In the genomic region with DNA sequence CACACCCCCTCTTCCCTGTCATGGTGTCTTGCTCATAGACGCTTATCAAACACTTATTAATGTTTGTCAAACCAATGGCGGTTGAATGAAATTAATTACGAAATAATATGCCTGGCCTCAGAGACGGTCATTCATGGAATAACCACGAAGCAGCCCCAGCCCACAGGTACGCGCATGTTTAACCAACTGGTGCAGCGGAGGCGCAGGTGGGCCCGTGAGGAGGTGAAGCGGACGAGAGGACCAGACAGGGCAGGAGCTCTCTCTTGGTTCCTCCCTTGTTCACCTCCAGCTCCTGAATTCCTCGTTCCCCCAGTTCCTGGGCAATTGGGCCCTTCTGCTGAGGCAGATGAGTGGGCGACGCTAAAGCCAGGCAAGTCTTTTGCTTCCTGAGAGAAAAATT, we compare ENCODE assay signal across 23 cellular contexts.
DNase-seq lines count a peak whose midpoint lies in the region; ATAC-seq, FAIRE-seq and TF ChIP-seq lines count a peak whose summit lies in the region.
"Had no signal": no experiment of that assay in that cellular context is flagged by ENCODE, and none has a peak within 500 bp of the region (broad histone marks: within the 10 kb centered on the region; RNA-seq: fewer than 3 reads in every experiment).

No MANE protein-coding gene starts in this region.

- no peak for ATAC-seq in HepG2
- no peak for ATAC-seq in right lobe of liver
- ATAC-seq in gastroesophageal sphincter = no peak
- ATAC-seq in gastrocnemius medialis = no peak
- no peak for ATAC-seq in upper lobe of right lung
- ATAC-seq in GM18505 (IDR thresholded peaks at IDR 0.05; ENCODE audit: unreplicated experiment) = no peak
- ATAC-seq in GM21717 (IDR thresholded peaks at IDR 0.05; ENCODE audit: unreplicated experiment) = no peak

- H3K27me3 Mint-ChIP-seq in mesothelial cell of epicardium (ENCODE audit: low read depth) = no peaks in the 10 kb centered on the region

- H3K9me3 ChIP-seq in HepG2 (ENCODE audit: low read length) (no peaks in the 10 kb centered on the region), right lobe of liver (no peaks in the 10 kb centered on the region), gastroesophageal sphincter (no peaks in the 10 kb centered on the region), gastrocnemius medialis (no peaks in the 10 kb centered on the region), upper lobe of right lung (no peaks in the 10 kb centered on the region)
- H3K9me3 ChIP-seq: BE2C, SJCRH30 had no signal

- peaks cover 9% of the 10 kb centered on the region; the same call in 1 of the 2 replicates for H4K20me1 ChIP-seq in HepG2 (ENCODE audit: insufficient read depth, low read length)

- in situ Hi-C loops in HepG2 (cut with HindIII; ENCODE audit: extremely low pct_ligation_motif_present, low pct_unique_long_range_greater_than_20kb) = no loop called here
- in situ Hi-C loops in gastrocnemius medialis (cut with MboI; ENCODE audit: low sequenced_read_pairs in 4 of 4) = no loop called here

- CTCF ChIA-PET in HepG2 (lab: Yijun Ruan, JAX; ENCODE audit: low intra/inter-chr PET ratio, low total read pairs) = no interaction called here

- peaks cover 8% of the 10 kb centered on the region; the same call in 1 of the 2 replicates for H3K4me1 ChIP-seq in HepG2 (ENCODE audit: insufficient read depth, low read length)
- peaks cover 0 to under 1% (median 0%) of the 10 kb centered on the region in 4 donors for H3K4me1 ChIP-seq in right lobe of liver
- peaks cover 9 to 100% (median 50%) of the 10 kb centered on the region in 3 donors for H3K4me1 ChIP-seq in gastroesophageal sphincter
- peaks cover 96% of the 10 kb centered on the region in 2 donors for H3K4me1 ChIP-seq in gastrocnemius medialis
- peaks cover 42% of the 10 kb centered on the region for H3K4me1 ChIP-seq in upper lobe of right lung
- H3K4me1 ChIP-seq: BE2C, SJCRH30 had no signal

- FAIRE-seq in HepG2 (lab: Jason Lieb, UNC) = no peak
- FAIRE-seq: D721Med, G401.6, GM18507, H1, HTR-8/SVneo had no signal

- H3K27me3 ChIP-seq in HepG2 (ENCODE audit: control insufficient read depth in 1 of 2, insufficient read depth in 2 of 2, low read length in 2 of 2) (no peaks in the 10 kb centered on the region), right lobe of liver (no peaks in the 10 kb centered on the region), gastroesophageal sphincter (no peaks in the 10 kb centered on the region), gastrocnemius medialis (no peaks in the 10 kb centered on the region), upper lobe of right lung (no peaks in the 10 kb centered on the region)
- H3K27me3 ChIP-seq: BE2C, SJCRH30 had no signal

- H3K9me3 Mint-ChIP-seq in mesothelial cell of epicardium = no peaks in the 10 kb centered on the region
- H3K9me3 Mint-ChIP-seq: CD4-positive, alpha-beta memory T cell had no signal

- no peak overlapping the region for H3K27ac ChIP-seq in HepG2 (ENCODE audit: extremely low read length, insufficient read depth, low read length)
- H3K27ac ChIP-seq in right lobe of liver = no peak overlapping the region
- peak overlapping the region; percentile 30 to 93 (median 90) for H3K27ac ChIP-seq in gastroesophageal sphincter
- H3K27ac ChIP-seq in gastrocnemius medialis = peak overlapping the region; percentile 99 to 100 (median 99)
- peak overlapping the region; percentile 47 for H3K27ac ChIP-seq in upper lobe of right lung
- H3K27ac ChIP-seq: HL-60, SJCRH30 had no signal

- H3K4me2 ChIP-seq in HepG2 (ENCODE audit: low read depth, low read length) = no peak overlapping the region

- TF ChIP-seq CTCF in HepG2 (CRISPR knock-in tag; IDR thresholded peaks at IDR 0.05) = no peak
- TF ChIP-seq CTCF in right lobe of liver (IDR thresholded peaks at IDR 0.05) = no peak
- no peak for TF ChIP-seq CTCF in gastroesophageal sphincter (IDR thresholded peaks at IDR 0.05)
- TF ChIP-seq CTCF in gastrocnemius medialis (IDR thresholded peaks at IDR 0.05 in 4 of 5, conservative IDR thresholded peaks at IDR 0.05 in 1 of 5) = no peak
- no peak for TF ChIP-seq CTCF in upper lobe of right lung (IDR thresholded peaks at IDR 0.05)
- TF ChIP-seq CTCF in mesothelial cell of epicardium (IDR thresholded peaks at IDR 0.05; ENCODE audit: unreplicated experiment) = no peak

- peaks cover 20 to 38% of the 10 kb centered on the region in 2 experiments for H3K36me3 ChIP-seq in HepG2 (replicated peaks in 1 of 2; ENCODE audit: control insufficient read depth in 1 of 2, insufficient read depth in 2 of 2, low read length in 2 of 2)
- H3K36me3 ChIP-seq in right lobe of liver = peaks cover 14 to 72% (median 42%) of the 10 kb centered on the region in 4 donors
- peaks cover 0 to 83% of the 10 kb centered on the region in 2 donors for H3K36me3 ChIP-seq in gastroesophageal sphincter
- H3K36me3 ChIP-seq in gastrocnemius medialis = peaks cover 0 to 61% of the 10 kb centered on the region in 2 donors
- peaks cover 80% of the 10 kb centered on the region for H3K36me3 ChIP-seq in upper lobe of right lung
- H3K36me3 ChIP-seq: SJCRH30 had no signal

- no peak overlapping the region for H3K9ac ChIP-seq in HepG2 (ENCODE audit: insufficient read depth, low read depth, low read length)

- H3K27ac Mint-ChIP-seq in mesothelial cell of epicardium = no peak overlapping the region
- H3K27ac Mint-ChIP-seq: CD4-positive, alpha-beta memory T cell had no signal

- no TSS peak for BruUV-seq in HepG2 (replicated peaks; lab: Mats Ljungman, UMichigan)

- no peak overlapping the region for H3K4me3 Mint-ChIP-seq in mesothelial cell of epicardium
- H3K4me3 Mint-ChIP-seq: CD4-positive, alpha-beta memory T cell had no signal

- DNase-seq in HepG2 (ENCODE audit: low spot score) (no peak), right lobe of liver (no peak), gastrocnemius medialis (no peak), upper lobe of right lung (no peak), mesothelial cell of epicardium (ENCODE audit: low spot score in 2 of 2, unreplicated experiment in 2 of 2) (no peak)
- DNase-seq: BE2C; CD4-positive, alpha-beta memory T cell; DND-41; NCI-H1105 treated with DMSO at 0.1 percent for 48 hours; NCI-H187; NCI-H345; NCI-H774; RPMI8226; SJCRH30 had no signal

- H3K36me3 Mint-ChIP-seq in mesothelial cell of epicardium = peaks cover 22% of the 10 kb centered on the region
- H3K36me3 Mint-ChIP-seq: CD4-positive, alpha-beta memory T cell had no signal

- TF ChIP-seq EP300 in HepG2 (IDR thresholded peaks at IDR 0.05; ENCODE audit: low read depth in 2 of 2, low read length in 2 of 2) (no peak), HepG2 (CRISPR knock-in tag; IDR thresholded peaks at IDR 0.05; ENCODE audit: borderline replicate concordance) (no peak), gastroesophageal sphincter (IDR thresholded peaks at IDR 0.05) (no peak)

- 95% methylated on average over 15 of the region's 15 CpGs for WGBS in HepG2 (ENCODE audit: low lambda C conversion rate)
- WGBS in right lobe of liver (ENCODE audit: insufficient coverage, low coverage, low lambda C conversion rate, missing lambda C conversion rate) = 73% methylated on average over 10 of the region's 15 CpGs
- 78 to 85% methylated on average over 8 to 9 of the region's 15 CpGs for WGBS in gastroesophageal sphincter (ENCODE audit: low coverage in 1 of 2), 2 donors

- no peak overlapping the region for H2AFZ ChIP-seq in HepG2 (ENCODE audit: low read length)

- TF ChIP-seq POLR2A in HepG2 (IDR thresholded peaks at IDR 0.05; ENCODE audit: insufficient read depth in 1 of 2, low read depth in 2 of 2, low read length in 2 of 2) = no peak
- no peak for TF ChIP-seq POLR2A in right lobe of liver (IDR thresholded peaks at IDR 0.05)
- TF ChIP-seq POLR2A in gastroesophageal sphincter (IDR thresholded peaks at IDR 0.05) = no peak
- no peak for TF ChIP-seq POLR2A in gastrocnemius medialis (IDR thresholded peaks at IDR 0.05)
- TF ChIP-seq POLR2A in GM18505 (IDR thresholded peaks at IDR 0.05; ENCODE audit: borderline replicate concordance, extremely low read depth, insufficient read depth, insufficient read length) = no peak

- H3K4me3 ChIP-seq in HepG2 (replicated peaks in 1 of 3; ENCODE audit: insufficient read depth in 1 of 3, low read depth in 2 of 3, low read length in 3 of 3) (no peak overlapping the region), right lobe of liver (no peak overlapping the region), gastroesophageal sphincter (no peak overlapping the region), gastrocnemius medialis (no peak overlapping the region), upper lobe of right lung (no peak overlapping the region)
- H3K4me3 ChIP-seq: SJCRH30 had no signal

- intact Hi-C loops in HepG2 (cut with micrococcal nuclease; ENCODE audit: unreplicated experiment) (no loop called here), right lobe of liver (cut with DNase I) (no loop called here), gastrocnemius medialis (cut with DNase I; ENCODE audit: low total_unique reads) (loop anchor here (5.0 to 10.0 kb wide), 4 partner anchors 36 to 1592 kb away; no protein-coding TSS in a partner anchor), upper lobe of right lung (cut with DNase I) (no loop called here)

- POLR2A ChIA-PET in HepG2 (lab: Yijun Ruan, JAX) = no interaction called here

- H3K79me2 ChIP-seq in HepG2 (ENCODE audit: insufficient read depth, low read length) = no peaks in the 10 kb centered on the region

- H3K4me1 Mint-ChIP-seq in mesothelial cell of epicardium = peaks cover 6% of the 10 kb centered on the region
- H3K4me1 Mint-ChIP-seq: CD4-positive, alpha-beta memory T cell had no signal

- TF ChIP-seq RAD21 in HepG2 (CRISPR knock-in tag; IDR thresholded peaks at IDR 0.05) = no peak

TF ChIP-seq in HepG2, 621 proteins besides CTCF, POLR2A, EP300 and RAD21 (continues in another document):
- TF ChIP-seq KDM5B (CRISPR knock-in tag; IDR thresholded peaks at IDR 0.05; ENCODE audit: borderline replicate concordance) (0 out of 2 replicates have a peak, but pooled peaks have one; percentile 26), ZFP41 (CRISPR knock-in tag; IDR thresholded peaks at IDR 0.05; ENCODE audit: borderline replicate concordance) (no peak)

Comparison
In these comparisons a context has a peak if more than half of its experiments do, and no peak if none do; other contexts are left out.
1. H3K27ac ChIP-seq: peak in gastroesophageal sphincter (4 of 4), gastrocnemius medialis (4 of 4) and upper lobe of right lung (single experiment); none in HepG2 (single experiment) and right lobe of liver (0 of 3).